Comparison of ENCODE assay signal across 25 cellular contexts in genomic region chr21:31500976-31501375, GRCh38.
"Had no signal": no experiment of that assay in that cellular context is flagged by ENCODE, and none has a peak within 500 bp of the region (broad histone marks: within the 10 kb centered on the region; RNA-seq: fewer than 3 reads in every experiment).

No MANE protein-coding gene starts in this region.

- H3K4me2 ChIP-seq: smooth muscle cell had no signal

- H3K27ac ChIP-seq: gastroesophageal sphincter, heart right ventricle, left lung, neutrophil, pancreas, testis, tibial artery, upper lobe of right lung, uterus had no signal

- H3K36me3 Mint-ChIP-seq: naive thymus-derived CD4-positive, alpha-beta T cell; stimulated activated effector memory CD8-positive, alpha-beta T cell treated with anti-CD3 and anti-CD28 coated beads, Interleukin-12 subunit alpha, Interleukin-12 subunit beta, amount 100 ng/mL, for 72 hours had no signal

- ATAC-seq: esophagus mucosa; foreskin keratinocyte; gastroesophageal sphincter; heart right ventricle; left lung; naive thymus-derived CD4-positive, alpha-beta T cell; pancreas; sciatic nerve; stimulated activated effector memory CD8-positive, alpha-beta T cell treated with anti-CD3 and anti-CD28 coated beads, Interleukin-12 subunit alpha, Interleukin-12 subunit beta, amount 100 ng/mL, for 72 hours; stimulated activated naive CD8-positive, alpha-beta T cell treated with anti-CD3 and anti-CD28 coated beads, Interleukin-15, Interleukin-2, amounts not matched to agents 100 U/mL and 50 U/mL, for 24 hours; upper lobe of right lung had no signal

- H3K27me3 ChIP-seq: dorsolateral prefrontal cortex, foreskin keratinocyte, gastroesophageal sphincter, heart right ventricle, left lung, neutrophil, pancreas, testis, tibial artery, upper lobe of right lung, uterus had no signal

- H3K4me1 ChIP-seq: gastroesophageal sphincter, heart right ventricle, left lung, pancreas, tibial artery, upper lobe of right lung, uterus had no signal

- H3K9me3 ChIP-seq: gastroesophageal sphincter, heart right ventricle, left lung, neutrophil, pancreas, testis, tibial artery, upper lobe of right lung, uterus had no signal

- H3K4me3 ChIP-seq: dorsolateral prefrontal cortex, gastroesophageal sphincter, heart right ventricle, left lung, pancreas, smooth muscle cell, testis, tibial artery, upper lobe of right lung, uterus had no signal

- H3K27ac Mint-ChIP-seq: naive thymus-derived CD4-positive, alpha-beta T cell; stimulated activated effector memory CD8-positive, alpha-beta T cell treated with anti-CD3 and anti-CD28 coated beads, Interleukin-12 subunit alpha, Interleukin-12 subunit beta, amount 100 ng/mL, for 72 hours had no signal

- H3K4me3 Mint-ChIP-seq: naive thymus-derived CD4-positive, alpha-beta T cell; stimulated activated effector memory CD8-positive, alpha-beta T cell treated with anti-CD3 and anti-CD28 coated beads, Interleukin-12 subunit alpha, Interleukin-12 subunit beta, amount 100 ng/mL, for 72 hours had no signal

- H3K36me3 ChIP-seq: gastroesophageal sphincter, heart right ventricle, left lung, neutrophil, pancreas, tibial artery, upper lobe of right lung, uterus had no signal

- DNase-seq: central memory CD4-positive, alpha-beta T cell; effector CD4-positive, alpha-beta T cell; foreskin keratinocyte; heart right ventricle; left lung; mesenchymal stem cell; midbrain; naive thymus-derived CD4-positive, alpha-beta T cell; pancreas; stimulated activated CD4-positive, alpha-beta T cell treated with anti-CD3 and anti-CD28 coated beads, Interleukin-12 subunit alpha, Interleukin-12 subunit beta, amount 100 ng/mL, for 4 hours; stimulated activated CD4-positive, alpha-beta T cell treated with anti-CD3 and anti-CD28 coated beads, Interleukin-1b, Interleukin-23, amount 100 ng/mL, for 48 hours; stimulated activated CD4-positive, alpha-beta T cell treated with anti-CD3 and anti-CD28 coated beads, Interleukin-4, amount 100 ng/mL, for 1 hour; stimulated activated naive CD8-positive, alpha-beta T cell treated with anti-CD3 and anti-CD28 coated beads, Interleukin-15, Interleukin-2, amounts not matched to agents 100 U/mL and 50 U/mL, for 24 hours; substantia nigra; testis; tibial artery; upper lobe of right lung; uterus had no signal

- H3K9me3 Mint-ChIP-seq: stimulated activated effector memory CD8-positive, alpha-beta T cell treated with anti-CD3 and anti-CD28 coated beads, Interleukin-12 subunit alpha, Interleukin-12 subunit beta, amount 100 ng/mL, for 72 hours had no signal
